In genomic region chr4:10684631-10685030, GRCh38 we compare ENCODE assay signal across 12 cellular contexts. TPM values are rescaled to one million over a fixed set of nuclear protein-coding genes. Genes with fewer than 3 reads are reported as not detected.
DNase-seq lines count a peak whose midpoint lies in the region; ATAC-seq and TF ChIP-seq lines count a peak whose summit lies in the region.
"Had no signal": no experiment of that assay in that cellular context is flagged by ENCODE, and none has a peak within 500 bp of the region (broad histone marks: within the 10 kb centered on the region; RNA-seq: fewer than 3 reads in every experiment).

Gene CLNK, minus strand, starts transcription at chr4:10684768. Its CDS starts 16,899 bp downstream, at chr4:10667869.

- H3K27me3 Mint-ChIP-seq in activated CD8-positive, alpha-beta memory T cell treated with anti-CD3 and anti-CD28 coated beads, Interleukin-2, amount 10 ng/mL, durations not matched to agents 7 days and 5 days: no peaks in the 10 kb centered on the region
- H3K27me3 Mint-ChIP-seq in activated T-cell treated with anti-CD3 and anti-CD28 coated beads, Interleukin-2, amount 50 U/mL, for 24 hours: no peaks in the 10 kb centered on the region

- H3K4me1 ChIP-seq in Peyer's patch (no peaks in the 10 kb centered on the region), right cardiac atrium (ENCODE audit: control insufficient read depth, insufficient read depth, low read length) (no peaks in the 10 kb centered on the region)
- H3K4me1 ChIP-seq: esophagus squamous epithelium had no signal

- no peaks in the 10 kb centered on the region for H3K9me3 ChIP-seq in Peyer's patch
- no peaks in the 10 kb centered on the region for H3K9me3 ChIP-seq in right cardiac atrium (ENCODE audit: control insufficient read depth, low read length)
- H3K9me3 ChIP-seq in MG63: no peaks in the 10 kb centered on the region
- H3K9me3 ChIP-seq: esophagus squamous epithelium had no signal

- DNase-seq in Peyer's patch: peak in 2 of 3 donors; percentile 43 to 56
- DNase-seq in activated CD8-positive, alpha-beta memory T cell treated with anti-CD3 and anti-CD28 coated beads, Interleukin-2, amount 10 ng/mL, durations not matched to agents 7 days and 5 days: no peak
- no peak for DNase-seq in right cardiac atrium
- DNase-seq in MG63: no peak
- no peak for DNase-seq in activated T-cell treated with anti-CD3 and anti-CD28 coated beads, Interleukin-2, amount 50 U/mL, for 24 hours
- DNase-seq: aorta, esophagus squamous epithelium, NCI-H446 treated with DMSO at 0.1 percent for 48 hours had no signal

- no peaks in the 10 kb centered on the region for H3K9me3 Mint-ChIP-seq in activated CD8-positive, alpha-beta memory T cell treated with anti-CD3 and anti-CD28 coated beads, Interleukin-2, amount 10 ng/mL, durations not matched to agents 7 days and 5 days (ENCODE audit: low read depth)
- no peaks in the 10 kb centered on the region for H3K9me3 Mint-ChIP-seq in activated T-cell treated with anti-CD3 and anti-CD28 coated beads, Interleukin-2, amount 50 U/mL, for 24 hours

- H3K27ac ChIP-seq in Peyer's patch: peak within 1 kb of the TSS in 2 of 4 donors; percentile 16 to 27
- H3K27ac ChIP-seq in right cardiac atrium (ENCODE audit: low read length): no peak within 1 kb of the TSS
- H3K27ac ChIP-seq: esophagus squamous epithelium had no signal

- WGBS in right cardiac atrium: 72% methylated on average over 8 of the region's 8 CpGs

- H3K4me3 ChIP-seq in Peyer's patch: peak within 1 kb of the TSS in 1 of 4 donors; percentile 18
- no peak within 1 kb of the TSS for H3K4me3 ChIP-seq in right cardiac atrium (ENCODE audit: low read length)
- H3K4me3 ChIP-seq in MG63: no peak within 1 kb of the TSS
- H3K4me3 ChIP-seq: esophagus squamous epithelium had no signal

- H3K36me3 ChIP-seq in Peyer's patch (no peaks in the 10 kb centered on the region), MG63 (no peaks in the 10 kb centered on the region)
- H3K36me3 ChIP-seq: esophagus squamous epithelium had no signal

- ATAC-seq in GM18502 (IDR thresholded peaks at IDR 0.05; ENCODE audit: poor library complexity, unreplicated experiment) (peak; percentile 86), GM19468 (IDR thresholded peaks at IDR 0.05; ENCODE audit: extremely low read depth, unreplicated experiment) (peak; percentile 72), HG03060 (IDR thresholded peaks at IDR 0.05; ENCODE audit: low read depth, unreplicated experiment) (peak; percentile 81), right cardiac atrium (no peak)
- no peak for ATAC-seq in activated CD8-positive, alpha-beta memory T cell treated with anti-CD3 and anti-CD28 coated beads, Interleukin-2, amount 10 ng/mL, durations not matched to agents 7 days and 5 days

- TF ChIP-seq CTCF in Peyer's patch (IDR thresholded peaks at IDR 0.05): no peak

- H3K27me3 ChIP-seq in Peyer's patch: no peaks in the 10 kb centered on the region
- H3K27me3 ChIP-seq in right cardiac atrium (ENCODE audit: control insufficient read depth, insufficient read depth): no peaks in the 10 kb centered on the region
- no peaks in the 10 kb centered on the region for H3K27me3 ChIP-seq in MG63
- H3K27me3 ChIP-seq: esophagus squamous epithelium had no signal

- peaks cover 5% of the 10 kb centered on the region for H3K4me1 Mint-ChIP-seq in activated CD8-positive, alpha-beta memory T cell treated with anti-CD3 and anti-CD28 coated beads, Interleukin-2, amount 10 ng/mL, durations not matched to agents 7 days and 5 days
- H3K4me1 Mint-ChIP-seq in activated T-cell treated with anti-CD3 and anti-CD28 coated beads, Interleukin-2, amount 50 U/mL, for 24 hours (ENCODE audit: low read depth): no peaks in the 10 kb centered on the region

- intact Hi-C loops in right cardiac atrium (cut with DNase I): no loop called here

- no peaks in the 10 kb centered on the region for H3K36me3 Mint-ChIP-seq in activated CD8-positive, alpha-beta memory T cell treated with anti-CD3 and anti-CD28 coated beads, Interleukin-2, amount 10 ng/mL, durations not matched to agents 7 days and 5 days
- H3K36me3 Mint-ChIP-seq in activated T-cell treated with anti-CD3 and anti-CD28 coated beads, Interleukin-2, amount 50 U/mL, for 24 hours (ENCODE audit: low read depth): no peaks in the 10 kb centered on the region

- H3K27ac Mint-ChIP-seq in activated CD8-positive, alpha-beta memory T cell treated with anti-CD3 and anti-CD28 coated beads, Interleukin-2, amount 10 ng/mL, durations not matched to agents 7 days and 5 days: no peak within 1 kb of the TSS
- H3K27ac Mint-ChIP-seq in activated T-cell treated with anti-CD3 and anti-CD28 coated beads, Interleukin-2, amount 50 U/mL, for 24 hours: no peak within 1 kb of the TSS

- no peak for TF ChIP-seq POLR2A in Peyer's patch (IDR thresholded peaks at IDR 0.05)

- H3K4me3 Mint-ChIP-seq in activated CD8-positive, alpha-beta memory T cell treated with anti-CD3 and anti-CD28 coated beads, Interleukin-2, amount 10 ng/mL, durations not matched to agents 7 days and 5 days: no peak within 1 kb of the TSS
- H3K4me3 Mint-ChIP-seq in activated T-cell treated with anti-CD3 and anti-CD28 coated beads, Interleukin-2, amount 50 U/mL, for 24 hours: no peak within 1 kb of the TSS

- CTCF ChIA-PET in activated CD8-positive, alpha-beta memory T cell treated with anti-CD3 and anti-CD28 coated beads, Interleukin-2, amount 10 ng/mL, durations not matched to agents 7 days and 5 days (lab: Charles Lee): no interaction called here

RNA-seq across cellular contexts. Expression of gene CLNK, which starts in this region (rescaled TPM):
- 1 to 10 TPM in 1 of 4 donors, under 1 TPM in 1, not detected in 2; 0.13 to 4.1 TPM for total RNA-seq in Peyer's patch
- under 1 TPM; 0.18 to 0.61 TPM for total RNA-seq in activated CD8-positive, alpha-beta memory T cell treated with anti-CD3 and anti-CD28 coated beads, Interleukin-2, amount 10 ng/mL, durations not matched to agents 7 days and 5 days
- total RNA-seq in right cardiac atrium: not detected
- not detected for polyA plus RNA-seq in right cardiac atrium
- not detected in 2 replicates for total RNA-seq in MG63 (2014; rRNA removed; shearing (Covaris generic); ENCODE audit: low replicate concordance)
- total RNA-seq: skeletal muscle tissue had no signal
- polyA plus RNA-seq: aorta had no signal

Comparison
In these comparisons a context has a peak if more than half of its experiments do, and no peak if none do; other contexts are left out.
1. ATAC-seq: peak in GM18502 (single experiment), GM19468 (single experiment) and HG03060 (single experiment); none in activated CD8-positive, alpha-beta memory T cell treated with anti-CD3 and anti-CD28 coated beads, Interleukin-2, amount 10 ng/mL, durations not matched to agents 7 days and 5 days (single experiment) and right cardiac atrium (0 of 2).
2. DNase-seq: peak in Peyer's patch (2 of 3); none in activated CD8-positive, alpha-beta memory T cell treated with anti-CD3 and anti-CD28 coated beads, Interleukin-2, amount 10 ng/mL, durations not matched to agents 7 days and 5 days (single experiment), right cardiac atrium (0 of 3), MG63 (single experiment) and activated T-cell treated with anti-CD3 and anti-CD28 coated beads, Interleukin-2, amount 50 U/mL, for 24 hours (single experiment).